Comparison of ENCODE assay signal across 3 cellular contexts in the genomic region with DNA sequence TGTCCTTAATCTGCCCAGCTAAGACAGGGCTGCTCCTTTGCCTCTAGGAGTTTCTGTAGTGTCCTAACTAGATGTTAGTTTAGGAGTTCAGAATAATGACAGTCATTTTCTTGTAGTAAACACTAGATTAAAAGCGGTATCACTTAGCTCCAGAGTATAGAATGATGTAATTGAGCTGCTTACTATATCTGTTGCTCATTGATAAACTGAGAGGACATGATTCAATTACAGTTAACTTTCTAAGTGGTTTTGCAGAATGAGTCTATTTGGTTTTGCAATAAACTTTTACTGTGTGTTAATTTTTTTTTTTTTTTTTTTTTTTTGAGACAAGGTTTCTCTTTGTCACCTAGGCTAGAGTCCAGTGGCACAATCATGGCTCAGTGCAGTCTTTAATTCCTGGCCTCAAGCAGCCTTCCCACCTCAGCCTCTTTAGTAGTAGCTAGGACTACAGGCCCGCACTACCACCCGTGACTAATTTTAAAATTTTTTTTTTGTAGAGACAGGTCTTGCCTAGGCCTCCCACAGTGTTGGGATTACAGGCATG.
TF ChIP-seq lines count a peak whose summit lies in the region.

No MANE protein-coding gene starts in this region.

TF ChIP-seq in A549, 52 proteins besides CTCF, POLR2A, EP300 and RAD21 (continued from another document):
- TF ChIP-seq, protein P1, sequence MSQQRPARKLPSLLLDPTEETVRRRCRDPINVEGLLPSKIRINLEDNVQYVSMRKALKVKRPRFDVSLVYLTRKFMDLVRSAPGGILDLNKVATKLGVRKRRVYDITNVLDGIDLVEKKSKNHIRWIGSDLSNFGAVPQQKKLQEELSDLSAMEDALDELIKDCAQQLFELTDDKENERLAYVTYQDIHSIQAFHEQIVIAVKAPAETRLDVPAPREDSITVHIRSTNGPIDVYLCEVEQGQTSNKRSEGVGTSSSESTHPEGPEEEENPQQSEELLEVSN (IDR thresholded peaks at IDR 0.05; ENCODE audit: borderline replicate concordance, low read depth) = no peak
- TF ChIP-seq EHMT2 (IDR thresholded peaks at IDR 0.05; ENCODE audit: low read depth) (no peak), MAFK (IDR thresholded peaks at IDR 0.05; ENCODE audit: partially characterized antibody) (no peak), RFX5 (IDR thresholded peaks at IDR 0.05) (no peak), FOXS1 (CRISPR knock-in tag; IDR thresholded peaks at IDR 0.05) (no peak), RARB (CRISPR knock-in tag; IDR thresholded peaks at IDR 0.05) (no peak), EHF (CRISPR knock-in tag; IDR thresholded peaks at IDR 0.05) (no peak), SMC3 (IDR thresholded peaks at IDR 0.05) (no peak), MAX (IDR thresholded peaks at IDR 0.05) (no peak), NFE2L2 (conservative IDR thresholded peaks at IDR 0.05; ENCODE audit: low read length) (no peak), POLR2AphosphoS2 (conservative IDR thresholded peaks at IDR 0.05; ENCODE audit: low read length) (no peak)

TF ChIP-seq in HCT116, 20 proteins besides CTCF, POLR2A, EP300 and RAD21 (continued from another document):
- TF ChIP-seq, protein P2, sequence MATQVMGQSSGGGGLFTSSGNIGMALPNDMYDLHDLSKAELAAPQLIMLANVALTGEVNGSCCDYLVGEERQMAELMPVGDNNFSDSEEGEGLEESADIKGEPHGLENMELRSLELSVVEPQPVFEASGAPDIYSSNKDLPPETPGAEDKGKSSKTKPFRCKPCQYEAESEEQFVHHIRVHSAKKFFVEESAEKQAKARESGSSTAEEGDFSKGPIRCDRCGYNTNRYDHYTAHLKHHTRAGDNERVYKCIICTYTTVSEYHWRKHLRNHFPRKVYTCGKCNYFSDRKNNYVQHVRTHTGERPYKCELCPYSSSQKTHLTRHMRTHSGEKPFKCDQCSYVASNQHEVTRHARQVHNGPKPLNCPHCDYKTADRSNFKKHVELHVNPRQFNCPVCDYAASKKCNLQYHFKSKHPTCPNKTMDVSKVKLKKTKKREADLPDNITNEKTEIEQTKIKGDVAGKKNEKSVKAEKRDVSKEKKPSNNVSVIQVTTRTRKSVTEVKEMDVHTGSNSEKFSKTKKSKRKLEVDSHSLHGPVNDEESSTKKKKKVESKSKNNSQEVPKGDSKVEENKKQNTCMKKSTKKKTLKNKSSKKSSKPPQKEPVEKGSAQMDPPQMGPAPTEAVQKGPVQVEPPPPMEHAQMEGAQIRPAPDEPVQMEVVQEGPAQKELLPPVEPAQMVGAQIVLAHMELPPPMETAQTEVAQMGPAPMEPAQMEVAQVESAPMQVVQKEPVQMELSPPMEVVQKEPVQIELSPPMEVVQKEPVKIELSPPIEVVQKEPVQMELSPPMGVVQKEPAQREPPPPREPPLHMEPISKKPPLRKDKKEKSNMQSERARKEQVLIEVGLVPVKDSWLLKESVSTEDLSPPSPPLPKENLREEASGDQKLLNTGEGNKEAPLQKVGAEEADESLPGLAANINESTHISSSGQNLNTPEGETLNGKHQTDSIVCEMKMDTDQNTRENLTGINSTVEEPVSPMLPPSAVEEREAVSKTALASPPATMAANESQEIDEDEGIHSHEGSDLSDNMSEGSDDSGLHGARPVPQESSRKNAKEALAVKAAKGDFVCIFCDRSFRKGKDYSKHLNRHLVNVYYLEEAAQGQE (IDR thresholded peaks at IDR 0.05; ENCODE audit: low read depth) = no peak
- TF ChIP-seq SP1 (IDR thresholded peaks at IDR 0.05; ENCODE audit: low read depth) (no peak), ZNF274 (IDR thresholded peaks at IDR 0.05; ENCODE audit: low read depth, low read length) (no peak), YY1 (IDR thresholded peaks at IDR 0.05; ENCODE audit: extremely low read depth, insufficient replicate concordance, low read depth, low read length) (no peak), FOSL1 (IDR thresholded peaks at IDR 0.05; ENCODE audit: low read depth) (no peak), EZH2phosphoT487 (IDR thresholded peaks at IDR 0.05; ENCODE audit: borderline replicate concordance) (no peak), MAX (IDR thresholded peaks at IDR 0.05) (no peak), TCF7L2 (IDR thresholded peaks at IDR 0.05; ENCODE audit: borderline replicate concordance, extremely low read depth, insufficient read depth, insufficient read length) (no peak), ELF1 (IDR thresholded peaks at IDR 0.05; ENCODE audit: borderline replicate concordance, low read depth) (no peak)

TF ChIP-seq in WTC11, 78 proteins besides CTCF, POLR2A, EP300 and RAD21 (continued from another document):
- TF ChIP-seq GRHL2 (CRISPR knock-in tag; IDR thresholded peaks at IDR 0.05; ENCODE audit: insufficient replicate concordance, severe bottlenecking) (no peak), TEAD1 (CRISPR knock-in tag; IDR thresholded peaks at IDR 0.05) (no peak), TP53 (CRISPR knock-in tag; IDR thresholded peaks at IDR 0.05) (no peak), KAT7 (CRISPR knock-in tag; IDR thresholded peaks at IDR 0.05; ENCODE audit: borderline replicate concordance) (no peak), ZNF232 (CRISPR knock-in tag; IDR thresholded peaks at IDR 0.05) (no peak), ZNF138 (CRISPR knock-in tag; conservative IDR thresholded peaks at IDR 0.05) (no peak), MLX (CRISPR knock-in tag; IDR thresholded peaks at IDR 0.05) (no peak)
- TF ChIP-seq, protein P3, sequence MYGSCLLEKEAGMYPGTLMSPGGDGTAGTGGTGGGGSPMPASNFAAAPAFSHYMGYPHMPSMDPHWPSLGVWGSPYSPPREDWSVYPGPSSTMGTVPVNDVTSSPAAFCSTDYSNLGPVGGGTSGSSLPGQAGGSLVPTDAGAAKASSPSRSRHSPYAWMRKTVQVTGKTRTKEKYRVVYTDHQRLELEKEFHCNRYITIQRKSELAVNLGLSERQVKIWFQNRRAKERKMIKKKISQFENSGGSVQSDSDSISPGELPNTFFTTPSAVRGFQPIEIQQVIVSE (CRISPR knock-in tag; IDR thresholded peaks at IDR 0.05; ENCODE audit: borderline replicate concordance) = no peak
